14 cellular contexts compared by ENCODE assay signal in genomic region chr1:114078116-114078515, GRCh38.
"Had no signal": no experiment of that assay in that cellular context is flagged by ENCODE, and none has a peak within 500 bp of the region (broad histone marks: within the 10 kb centered on the region; RNA-seq: fewer than 3 reads in every experiment).

No MANE protein-coding gene starts in this region.

- H3K27ac ChIP-seq: left lung, upper lobe of right lung, WERI-Rb-1 had no signal

- H3K36me3 ChIP-seq: left lung, upper lobe of right lung, WERI-Rb-1 had no signal

- ATAC-seq: activated naive CD8-positive, alpha-beta T cell treated with anti-CD3 and anti-CD28 coated beads, Interleukin-2, amount 50 U/mL, for 24 hours; activated T-helper 17 cell treated with anti-CD3 and anti-CD28 coated beads, Interleukin-2, amount 50 U/mL, for 72 hours; left lung; sciatic nerve; stimulated activated effector memory CD8-positive, alpha-beta T cell treated with anti-CD3 and anti-CD28 coated beads, Interleukin-12 subunit alpha, Interleukin-12 subunit beta, amount 100 ng/mL, for 72 hours; upper lobe of right lung had no signal

- H3K4me3 ChIP-seq: left lung, smooth muscle cell, upper lobe of right lung had no signal

- DNase-seq: activated CD4-positive, alpha-beta T cell treated with anti-CD3 and anti-CD28 coated beads, Interleukin-2, amount 50 U/mL, for 4 hours; activated naive CD4-positive, alpha-beta T cell treated with anti-CD3 and anti-CD28 coated beads for 36 hours; activated naive CD8-positive, alpha-beta T cell treated with anti-CD3 and anti-CD28 coated beads, Interleukin-2, amount 50 U/mL, for 24 hours; activated T-cell treated with anti-CD3 and anti-CD28 coated beads, Interleukin-2, amount 50 U/mL, for 1 hour; anterior cingulate cortex; central memory CD4-positive, alpha-beta T cell; left lung; stimulated activated CD4-positive, alpha-beta T cell treated with anti-CD3 and anti-CD28 coated beads, Interleukin-4, amount 100 ng/mL, for 1 hour; upper lobe of right lung; WERI-Rb-1 had no signal

- H3K9me3 ChIP-seq: upper lobe of right lung had no signal
